17 cellular contexts compared by ENCODE assay signal in the genomic region with DNA sequence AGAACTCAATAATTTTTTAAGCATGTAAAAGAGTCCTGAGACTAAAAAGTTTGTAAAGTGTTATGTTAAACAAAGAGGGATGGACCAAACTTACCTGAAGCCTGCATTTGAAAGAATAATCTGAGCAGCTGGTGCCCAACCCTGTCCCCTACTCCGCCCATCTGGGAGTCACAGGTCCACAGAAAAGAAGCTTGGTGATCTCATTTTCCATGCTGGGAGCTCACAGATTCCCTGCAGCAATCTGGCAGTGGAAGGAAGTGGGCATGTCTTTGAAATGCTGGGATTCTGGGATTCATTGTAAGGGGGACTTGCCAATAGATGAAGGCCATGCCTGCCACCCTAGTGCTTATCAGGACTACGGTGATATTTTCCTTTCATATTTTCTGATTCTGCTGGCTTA. TPM values are rescaled to one million over a fixed set of nuclear protein-coding genes. Genes with fewer than 3 reads are reported as not detected.
DNase-seq lines count a peak whose midpoint lies in the region; ATAC-seq and TF ChIP-seq lines count a peak whose summit lies in the region.
"Had no signal": no experiment of that assay in that cellular context is flagged by ENCODE, and none has a peak within 500 bp of the region (broad histone marks: within the 10 kb centered on the region; RNA-seq: fewer than 3 reads in every experiment).

No MANE protein-coding gene starts in this region.

- peaks cover 48% of the 10 kb centered on the region for H3F3A ChIP-seq in GM23248 (ENCODE audit: insufficient read depth)

- DNase-seq in A172 (ENCODE audit: low spot score): peak; percentile 26
- DNase-seq in GM23248: peak; percentile 58
- DNase-seq in adrenal gland: peak in 2 of 7 donors; percentile 36 to 43
- no peak for DNase-seq in left ventricle myocardium inferior
- DNase-seq in sigmoid colon: no peak
- DNase-seq: activated CD4-positive, alpha-beta T cell treated with anti-CD3 and anti-CD28 coated beads, Interleukin-2, amount 50 U/mL, for 1 hour; activated naive CD4-positive, alpha-beta T cell treated with anti-CD3 and anti-CD28 coated beads for 36 hours; left cardiac atrium; MM.1S; NCI-H187; NCI-H526; stimulated activated CD4-positive, alpha-beta T cell treated with anti-CD3 and anti-CD28 coated beads, Interleukin-4, amount 100 ng/mL, for 4 hours; stimulated activated CD8-positive, alpha-beta memory T cell treated with anti-CD3 and anti-CD28 coated beads, Interleukin-4, amount 100 ng/mL, for 48 hours had no signal

- TF ChIP-seq EP300 in sigmoid colon (IDR thresholded peaks at IDR 0.05): no peak

- H3K4me2 ChIP-seq in GM23248 (ENCODE audit: unreplicated experiment): no peak overlapping the region

- peaks cover 43% of the 10 kb centered on the region for H3K4me1 ChIP-seq in GM23248 (ENCODE audit: insufficient read depth)
- peaks cover 34 to 59% of the 10 kb centered on the region in 2 donors for H3K4me1 ChIP-seq in adrenal gland (replicated peaks in 1 of 2)
- H3K4me1 ChIP-seq in left ventricle myocardium inferior: peaks cover 99% of the 10 kb centered on the region
- H3K4me1 ChIP-seq in sigmoid colon: peaks cover 0 to 2% (median 0%) of the 10 kb centered on the region in 4 donors

- H3K9me3 ChIP-seq in GM23248 (ENCODE audit: low read depth) (no peaks in the 10 kb centered on the region), adrenal gland (replicated peaks in 1 of 3) (no peaks in the 10 kb centered on the region), left ventricle myocardium inferior (replicated peaks) (no peaks in the 10 kb centered on the region), sigmoid colon (no peaks in the 10 kb centered on the region)

- in situ Hi-C loops in GM23248 (cut with MboI): no loop called here

- WGBS in GM23248 (ENCODE audit: low coverage in 1 of 2, low lambda C conversion rate in 2 of 2, missing lambda C conversion rate in 2 of 2), 2 experiments: 41 to 44% methylated on average over 2 of the region's 2 CpGs
- WGBS in adrenal gland, 4 donors: 48 to 72% (median 65%) methylated on average over 2 of the region's 2 CpGs
- WGBS in sigmoid colon, 2 donors: 61 to 87% methylated on average over 2 of the region's 2 CpGs

- peaks cover 6% of the 10 kb centered on the region; the same call in 1 of the 2 replicates for H4K20me1 ChIP-seq in GM23248 (ENCODE audit: insufficient read depth)

- H3K36me3 ChIP-seq in GM23248 (ENCODE audit: low read depth) (no peaks in the 10 kb centered on the region), adrenal gland (replicated peaks in 1 of 2) (no peaks in the 10 kb centered on the region), left ventricle myocardium inferior (no peaks in the 10 kb centered on the region), sigmoid colon (no peaks in the 10 kb centered on the region)

- H3K4me3 ChIP-seq in GM23248 (no peak overlapping the region), adrenal gland (peak overlapping the region in 1 of 4 donors; percentile 33), left ventricle myocardium inferior (no peak overlapping the region), sigmoid colon (no peak overlapping the region)

- ATAC-seq in HG03432 (IDR thresholded peaks at IDR 0.05; ENCODE audit: unreplicated experiment) (no peak), GM21447 (IDR thresholded peaks at IDR 0.05; ENCODE audit: unreplicated experiment) (no peak), GM19328 (IDR thresholded peaks at IDR 0.05; ENCODE audit: unreplicated experiment) (no peak)
- ATAC-seq: Panc1 had no signal

- H3K79me2 ChIP-seq in GM23248 (ENCODE audit: insufficient read depth): peaks cover 100% of the 10 kb centered on the region

- TF ChIP-seq POLR2A in adrenal gland (IDR thresholded peaks at IDR 0.05) (peak in 1 of 2 donors; percentile 13), sigmoid colon (IDR thresholded peaks at IDR 0.05) (no peak)

- H3K27me3 ChIP-seq in GM23248 (replicated peaks; ENCODE audit: insufficient read depth) (no peaks in the 10 kb centered on the region), adrenal gland (no peaks in the 10 kb centered on the region), left ventricle myocardium inferior (ENCODE audit: low read depth) (no peaks in the 10 kb centered on the region), sigmoid colon (peaks cover 0 to 4% (median 0%) of the 10 kb centered on the region in 3 donors)

- no peaks in the 10 kb centered on the region for H3K9me2 ChIP-seq in GM23248 (ENCODE audit: insufficient read depth)

- intact Hi-C loops in adrenal gland (cut with DNase I) (no loop called here), left ventricle myocardium inferior (cut with micrococcal nuclease) (no loop called here), sigmoid colon (cut with DNase I) (no loop called here)

- no peak overlapping the region for H3K9ac ChIP-seq in GM23248

- H3K27ac ChIP-seq in GM23248 (no peak overlapping the region), adrenal gland (peak overlapping the region in 3 of 5 donors; percentile 25 to 66 (median 45)), left ventricle myocardium inferior (replicated peaks) (peak overlapping the region; percentile 59), sigmoid colon (no peak overlapping the region)

- H2AFZ ChIP-seq in GM23248: no peak overlapping the region

- TF ChIP-seq CTCF in adrenal gland (IDR thresholded peaks at IDR 0.05): no peak
- no peak for TF ChIP-seq CTCF in left ventricle myocardium inferior (IDR thresholded peaks at IDR 0.05; ENCODE audit: borderline replicate concordance)
- TF ChIP-seq CTCF in sigmoid colon (IDR thresholded peaks at IDR 0.05): no peak

RNA-seq across cellular contexts. Expression of a gene that starts 17.9 kb away (rescaled TPM):
- total RNA-seq in A172 (2014; rRNA removed; shearing (Covaris generic)): 254 and 285 TPM in 2 replicates
- total RNA-seq in GM23248 (2014; rRNA removed; shearing (Covaris generic)): 157 and 165 TPM in 2 replicates
- polyA plus RNA-seq in GM23248 (2016; fragmentation: Nextera tagmentation; extraction: Ambion mirVana) (103 and 107 TPM in 2 replicates), adrenal gland (100 to 1,000 TPM in 1 of 3 donors, 10 to 100 TPM in 2; 13.9 to 166 (median 15.4) TPM), sigmoid colon (1 to 10 TPM in 1 of 3 donors, under 1 TPM in 1, not detected in 1; under 0.01 to 1.5 TPM)
- total RNA-seq in adrenal gland (100 to 1,000 TPM; 106 to 305 (median 143) TPM), left ventricle myocardium inferior (370 TPM), sigmoid colon (1 to 10 TPM; 4.9 to 8.2 (median 6.4) TPM)
- total RNA-seq: activated naive CD4-positive, alpha-beta T cell treated with anti-CD3 and anti-CD28 coated beads for 36 hours had no signal

Comparison
In these comparisons a context has a peak if more than half of its experiments do, and no peak if none do; other contexts are left out.
1. DNase-seq: peak in A172 (single experiment) and GM23248 (single experiment); none in left ventricle myocardium inferior (single experiment) and sigmoid colon (single experiment).
2. H3K27ac ChIP-seq: peak in adrenal gland (3 of 5) and left ventricle myocardium inferior (single experiment); none in GM23248 (single experiment) and sigmoid colon (0 of 4).
3. RNA of a gene that starts 17.9 kb away (total RNA-seq): 370 TPM in left ventricle myocardium inferior (single experiment), 254 to 285 TPM in A172, 157 to 165 TPM in GM23248 and 106 to 305 TPM in adrenal gland; 4.9 to 8.2 TPM in sigmoid colon; every median in the first group is over 10 times any median in the second.